Comparison of ENCODE assay signal across 17 cellular contexts in genomic region chr2:109172556-109173105, GRCh38. TPM values are rescaled to one million over a fixed set of nuclear protein-coding genes. Genes with fewer than 3 reads are reported as not detected.
DNase-seq lines count a peak whose midpoint lies in the region; ATAC-seq and TF ChIP-seq lines count a peak whose summit lies in the region.
"Had no signal": no experiment of that assay in that cellular context is flagged by ENCODE, and none has a peak within 500 bp of the region (broad histone marks: within the 10 kb centered on the region; RNA-seq: fewer than 3 reads in every experiment).

No MANE protein-coding gene starts in this region.

- no peak overlapping the region for H3K4me3 Mint-ChIP-seq in nephron
- H3K4me3 Mint-ChIP-seq in activated T-cell treated with anti-CD3 and anti-CD28 coated beads, Interleukin-2, amount 50 U/mL, for 24 hours = no peak overlapping the region
- H3K4me3 Mint-ChIP-seq: immature natural killer cell, T-cell had no signal

- peaks cover 20% of the 10 kb centered on the region for H3K27me3 Mint-ChIP-seq in nephron (ENCODE audit: low read depth)
- no peaks in the 10 kb centered on the region for H3K27me3 Mint-ChIP-seq in activated T-cell treated with anti-CD3 and anti-CD28 coated beads, Interleukin-2, amount 50 U/mL, for 24 hours
- H3K27me3 Mint-ChIP-seq: naive thymus-derived CD8-positive, alpha-beta T cell had no signal

- no peak for ATAC-seq in heart right ventricle
- no peak for ATAC-seq in left cardiac atrium
- ATAC-seq: T-cell had no signal

- no peak for DNase-seq in heart right ventricle
- no peak for DNase-seq in left cardiac atrium
- no peak for DNase-seq in COR-L47 (lab: John Stamatoyannopoulos, UW)
- DNase-seq in activated T-cell treated with anti-CD3 and anti-CD28 coated beads, Interleukin-2, amount 50 U/mL, for 24 hours = no peak
- no peak for DNase-seq in NCI-H446 (lab: John Stamatoyannopoulos, UW)
- DNase-seq: activated CD4-positive, alpha-beta T cell treated with anti-CD3 and anti-CD28 coated beads for 48 hours; central memory CD4-positive, alpha-beta T cell; DMS79 treated with DMSO at 0.1 percent for 48 hours; immature natural killer cell; NCI-H2107; small intestine; T-cell had no signal

- H3K36me3 ChIP-seq in heart right ventricle (no peaks in the 10 kb centered on the region), esophagus (ENCODE audit: control insufficient read depth in 2 of 2, insufficient read depth in 2 of 2, low read length in 1 of 2) (no peaks in the 10 kb centered on the region), urinary bladder (ENCODE audit: insufficient read depth) (no peaks in the 10 kb centered on the region)

- H3K27me3 ChIP-seq in heart right ventricle (no peaks in the 10 kb centered on the region), esophagus (ENCODE audit: control insufficient read depth in 1 of 2, insufficient read depth in 2 of 2, low read length in 2 of 2) (no peaks in the 10 kb centered on the region)

- peaks cover 9% of the 10 kb centered on the region for H3K9me3 Mint-ChIP-seq in nephron
- H3K9me3 Mint-ChIP-seq in activated T-cell treated with anti-CD3 and anti-CD28 coated beads, Interleukin-2, amount 50 U/mL, for 24 hours = peaks cover 3% of the 10 kb centered on the region
- H3K9me3 Mint-ChIP-seq: activated T-helper 2 cell treated with anti-CD3 and anti-CD28 coated beads, Interferon-gamma antibody, Interleukin-2, Interleukin-4, amounts not matched to agents 10 μg/mL and 5 μg/mL and 100 μg/mL, durations not matched to agents 14 hours and 24 hours and 36 hours had no signal

- H3K27ac Mint-ChIP-seq in nephron = peak overlapping the region in 2 of 3 experiments; percentile 32 to 64
- H3K27ac Mint-ChIP-seq in activated T-cell treated with anti-CD3 and anti-CD28 coated beads, Interleukin-2, amount 50 U/mL, for 24 hours = no peak overlapping the region
- H3K27ac Mint-ChIP-seq: activated T-helper 2 cell treated with anti-CD3 and anti-CD28 coated beads, Interferon-gamma antibody, Interleukin-2, Interleukin-4, amounts not matched to agents 10 μg/mL and 5 μg/mL and 100 μg/mL, durations not matched to agents 14 hours and 24 hours and 36 hours had no signal

- H3K4me1 ChIP-seq in heart right ventricle (peaks cover 12 to 61% (median 51%) of the 10 kb centered on the region in 9 donors), esophagus (ENCODE audit: control insufficient read depth in 2 of 2, insufficient read depth in 2 of 2, low read length in 1 of 2) (peaks cover 2 to 11% of the 10 kb centered on the region in 2 donors), urinary bladder (ENCODE audit: insufficient read depth) (no peaks in the 10 kb centered on the region)

- intact Hi-C loops in heart right ventricle (cut with DNase I) (loop anchor here in 3 of 10 donors (5.0 to 10.0 kb wide), 4 partner anchors 40 to 152 kb away; no protein-coding TSS in a partner anchor), left cardiac atrium (cut with DNase I) (no loop called here)

- WGBS in heart right ventricle, 2 donors = 74 to 75% methylated on average over 7 of the region's 7 CpGs
- 77 to 84% methylated on average over 7 of the region's 7 CpGs for WGBS in esophagus, 2 donors
- WGBS in urinary bladder = 74% methylated on average over 7 of the region's 7 CpGs

- H3K4me1 Mint-ChIP-seq in nephron = peaks cover 42% of the 10 kb centered on the region
- H3K4me1 Mint-ChIP-seq in activated T-cell treated with anti-CD3 and anti-CD28 coated beads, Interleukin-2, amount 50 U/mL, for 24 hours (ENCODE audit: low read depth) = peaks cover 27% of the 10 kb centered on the region

- H3K27ac ChIP-seq in heart right ventricle (peak overlapping the region; percentile 71 to 87 (median 80)), esophagus (ENCODE audit: low read depth in 2 of 2, low read length in 1 of 2) (peak overlapping the region; percentile 62 to 77), urinary bladder (ENCODE audit: low read depth) (peak overlapping the region; percentile 77)

- H3K9me3 ChIP-seq in heart right ventricle = peaks cover 0 to 20% (median 0%) of the 10 kb centered on the region in 11 donors
- no peaks in the 10 kb centered on the region for H3K9me3 ChIP-seq in esophagus (ENCODE audit: control insufficient read depth in 2 of 2, insufficient read depth in 1 of 2, low read depth in 1 of 2, low read length in 1 of 2)

- TF ChIP-seq CTCF in heart right ventricle (IDR thresholded peaks at IDR 0.05) = no peak
- no peak for TF ChIP-seq CTCF in nephron (IDR thresholded peaks at IDR 0.05; ENCODE audit: unreplicated experiment in 3 of 3)

- peaks cover 3% of the 10 kb centered on the region for H3K36me3 Mint-ChIP-seq in nephron (ENCODE audit: low read depth)
- no peaks in the 10 kb centered on the region for H3K36me3 Mint-ChIP-seq in activated T-cell treated with anti-CD3 and anti-CD28 coated beads, Interleukin-2, amount 50 U/mL, for 24 hours (ENCODE audit: low read depth)

- H3K4me3 ChIP-seq in heart right ventricle (no peak overlapping the region), esophagus (ENCODE audit: low read depth in 1 of 2, low read length in 2 of 2) (no peak overlapping the region), urinary bladder (ENCODE audit: low read depth, low read length) (no peak overlapping the region)

RNA-seq across cellular contexts. Expression of gene SH3RF3, which starts 43.6 kb away (rescaled TPM):
- 10 to 100 TPM in 1 of 10 donors, 1 to 10 TPM in 9; 5.6 to 11.5 (median 8.7) TPM for total RNA-seq in heart right ventricle
- 1 to 10 TPM; 5.0 to 8.9 TPM for polyA plus RNA-seq in heart right ventricle
- total RNA-seq in left cardiac atrium = 1 to 10 TPM; 8.8 to 9.4 TPM
- 1 to 10 TPM; 1.1 to 1.3 TPM for polyA plus RNA-seq in esophagus
- 3.6 TPM for total RNA-seq in urinary bladder
- 12.6 TPM for polyA plus RNA-seq in urinary bladder
- polyA plus RNA-seq: immature natural killer cell had no signal
